1 cellular context compared by ENCODE assay signal in genomic region chr17:33696102-33696501, GRCh38.
TF ChIP-seq lines count a peak whose summit lies in the region.

No MANE protein-coding gene starts in this region.

TF ChIP-seq in SK-N-SH treated with all-trans-retinoic acid at 6 μM for 48 hours, 23 proteins besides CTCF, POLR2A, EP300 and RAD21 (continued from another document):
- TF ChIP-seq POU6F1 (CRISPR knock-in tag; IDR thresholded peaks at IDR 0.05; ENCODE audit: borderline replicate concordance, low read depth), result no peak
- TF ChIP-seq ZNF8 (CRISPR knock-in tag; IDR thresholded peaks at IDR 0.05), result no peak
- no peak for TF ChIP-seq TSHZ2 (CRISPR knock-in tag; IDR thresholded peaks at IDR 0.05)
- no peak for TF ChIP-seq OSR1 (CRISPR knock-in tag; IDR thresholded peaks at IDR 0.05)
- no peak for TF ChIP-seq CSRNP3 (CRISPR knock-in tag; IDR thresholded peaks at IDR 0.05)
- TF ChIP-seq SNAI2 (CRISPR knock-in tag; IDR thresholded peaks at IDR 0.05), result no peak
- TF ChIP-seq ESRRG (CRISPR knock-in tag; IDR thresholded peaks at IDR 0.05), result no peak
